ENCODE assay signal across 10 cellular contexts in genomic region chr1:235952950-235953615, GRCh38.
DNase-seq lines count a peak whose midpoint lies in the region; ATAC-seq and TF ChIP-seq lines count a peak whose summit lies in the region.
"Had no signal": no experiment of that assay in that cellular context is flagged by ENCODE, and none has a peak within 500 bp of the region (broad histone marks: within the 10 kb centered on the region; RNA-seq: fewer than 3 reads in every experiment).

No MANE protein-coding gene starts in this region.

- DNase-seq in HFFc6 = no peak
- DNase-seq in OCI-LY7 (ENCODE audit: low spot score) = no peak
- peak in 2 of 10 donors; percentile 11 to 15 for DNase-seq in naive thymus-derived CD8-positive, alpha-beta T cell
- no peak for DNase-seq in cerebellar nuclear complex (lab: John Stamatoyannopoulos, UW)
- no peak for DNase-seq in psoas muscle
- DNase-seq in foreskin fibroblast = no peak
- no peak for DNase-seq in NCI-H1436 (lab: John Stamatoyannopoulos, UW)
- DNase-seq: central memory CD4-positive, alpha-beta T cell; left cardiac atrium had no signal

- peaks cover 18% of the 10 kb centered on the region for H3K36me3 Mint-ChIP-seq in HFFc6 (ENCODE audit: low read depth)
- no peaks in the 10 kb centered on the region for H3K36me3 Mint-ChIP-seq in naive thymus-derived CD8-positive, alpha-beta T cell

- H3K27ac ChIP-seq in OCI-LY7 (ENCODE audit: low read depth, low read length, poor library complexity, severe bottlenecking) = no peak overlapping the region
- H3K27ac ChIP-seq in psoas muscle = no peak overlapping the region

- H3K9me3 Mint-ChIP-seq in HFFc6 = peaks cover 14% of the 10 kb centered on the region
- no peaks in the 10 kb centered on the region for H3K9me3 Mint-ChIP-seq in naive thymus-derived CD8-positive, alpha-beta T cell

- H3K27me3 ChIP-seq in psoas muscle (ENCODE audit: insufficient read depth in 3 of 3, low read length in 2 of 3) = no peaks in the 10 kb centered on the region

- no peak overlapping the region for H2AFZ ChIP-seq in OCI-LY7 (ENCODE audit: low read length)

- peaks cover 36% of the 10 kb centered on the region for H3K4me1 Mint-ChIP-seq in HFFc6 (ENCODE audit: low read depth)
- H3K4me1 Mint-ChIP-seq in naive thymus-derived CD8-positive, alpha-beta T cell = peaks cover 22 to 74% (median 42%) of the 10 kb centered on the region in 4 donors

- H3K36me3 ChIP-seq in OCI-LY7 (ENCODE audit: insufficient read depth, low read length) (no peaks in the 10 kb centered on the region), psoas muscle (ENCODE audit: insufficient read depth in 1 of 2, low read depth in 1 of 2) (no peaks in the 10 kb centered on the region)

- ATAC-seq in GM18511 (IDR thresholded peaks at IDR 0.05; ENCODE audit: unreplicated experiment) = peak; percentile 50
- ATAC-seq in naive thymus-derived CD8-positive, alpha-beta T cell = peak; percentile 18 to 54
- ATAC-seq in psoas muscle = no peak
- ATAC-seq: left cardiac atrium had no signal

- peaks cover 22% of the 10 kb centered on the region for H3K4me1 ChIP-seq in OCI-LY7 (ENCODE audit: insufficient read depth, low read length, poor library complexity, severe bottlenecking)
- no peaks in the 10 kb centered on the region for H3K4me1 ChIP-seq in psoas muscle

- no TSS peak for BruUV-seq in OCI-LY7 (replicated peaks; lab: Mats Ljungman, UMichigan)

- peaks cover 7% of the 10 kb centered on the region; the same call in 1 of the 2 replicates for H4K20me1 ChIP-seq in OCI-LY7 (ENCODE audit: insufficient read depth, low read length)

- H3K4me2 ChIP-seq in OCI-LY7 (ENCODE audit: low read length) = peak overlapping the region; percentile 66; the same call in 1 of the 2 replicates

- no peaks in the 10 kb centered on the region for H3K9me3 ChIP-seq in OCI-LY7 (ENCODE audit: low read length)
- H3K9me3 ChIP-seq in psoas muscle = no peaks in the 10 kb centered on the region

- 80 to 90% (median 84%) methylated on average over 4 of the region's 4 CpGs for WGBS in psoas muscle, 3 donors

- intact Hi-C loops in OCI-LY7 (cut with micrococcal nuclease; ENCODE audit: unreplicated experiment) (loop anchor here (10.0 kb wide), 1 partner anchor 332 kb away; the partner anchor contains the start of gene ERO1B), psoas muscle (cut with DNase I) (no loop called here)

- CTCF ChIA-PET in OCI-LY7 (lab: Charles Lee; ENCODE audit: unreplicated experiment) = no interaction called here

- peaks cover 1% of the 10 kb centered on the region for H3K27me3 Mint-ChIP-seq in HFFc6 (ENCODE audit: insufficient read depth)
- no peaks in the 10 kb centered on the region for H3K27me3 Mint-ChIP-seq in naive thymus-derived CD8-positive, alpha-beta T cell

- no peak for TF ChIP-seq CTCF in HFFc6 (IDR thresholded peaks at IDR 0.05)
- no peak for TF ChIP-seq CTCF in OCI-LY7 (conservative IDR thresholded peaks at IDR 0.05; ENCODE audit: low read length)
- TF ChIP-seq CTCF in psoas muscle (IDR thresholded peaks at IDR 0.05) = no peak
- no peak for TF ChIP-seq CTCF in foreskin fibroblast (IDR thresholded peaks at IDR 0.05; ENCODE audit: low read depth, low read length)

- H3K27ac Mint-ChIP-seq in HFFc6 = peak overlapping the region; percentile 92
- peak overlapping the region; percentile 30 to 92 (median 75) for H3K27ac Mint-ChIP-seq in naive thymus-derived CD8-positive, alpha-beta T cell

- H3K4me3 ChIP-seq in OCI-LY7 (ENCODE audit: low read depth, low read length, poor library complexity, severe bottlenecking) (no peak overlapping the region), psoas muscle (no peak overlapping the region), foreskin fibroblast (ENCODE audit: low read depth in 1 of 2, low read length in 2 of 2) (no peak overlapping the region)

- no peaks in the 10 kb centered on the region for H3K79me2 ChIP-seq in OCI-LY7 (ENCODE audit: insufficient read depth, low read depth, low read length)

- H3K9me2 ChIP-seq in OCI-LY7 (ENCODE audit: insufficient read depth, low read length) = no peaks in the 10 kb centered on the region

- H3K4me3 Mint-ChIP-seq in HFFc6 = no peak overlapping the region
- H3K4me3 Mint-ChIP-seq in naive thymus-derived CD8-positive, alpha-beta T cell = peak overlapping the region in 5 of 10 donors; percentile 10 to 70 (median 63)

- POLR2A ChIA-PET in OCI-LY7 (lab: Charles Lee) = no interaction called here
- POLR2A ChIA-PET in naive thymus-derived CD8-positive, alpha-beta T cell (lab: Charles Lee) = no interaction called here

Comparison
In these comparisons a context has a peak if more than half of its experiments do, and no peak if none do; other contexts are left out.
1. ATAC-seq: peak in GM18511 (single experiment) and naive thymus-derived CD8-positive, alpha-beta T cell (2 of 2); none in psoas muscle (0 of 4).